Comparison of ENCODE assay signal across 12 cellular contexts in the genomic region with DNA sequence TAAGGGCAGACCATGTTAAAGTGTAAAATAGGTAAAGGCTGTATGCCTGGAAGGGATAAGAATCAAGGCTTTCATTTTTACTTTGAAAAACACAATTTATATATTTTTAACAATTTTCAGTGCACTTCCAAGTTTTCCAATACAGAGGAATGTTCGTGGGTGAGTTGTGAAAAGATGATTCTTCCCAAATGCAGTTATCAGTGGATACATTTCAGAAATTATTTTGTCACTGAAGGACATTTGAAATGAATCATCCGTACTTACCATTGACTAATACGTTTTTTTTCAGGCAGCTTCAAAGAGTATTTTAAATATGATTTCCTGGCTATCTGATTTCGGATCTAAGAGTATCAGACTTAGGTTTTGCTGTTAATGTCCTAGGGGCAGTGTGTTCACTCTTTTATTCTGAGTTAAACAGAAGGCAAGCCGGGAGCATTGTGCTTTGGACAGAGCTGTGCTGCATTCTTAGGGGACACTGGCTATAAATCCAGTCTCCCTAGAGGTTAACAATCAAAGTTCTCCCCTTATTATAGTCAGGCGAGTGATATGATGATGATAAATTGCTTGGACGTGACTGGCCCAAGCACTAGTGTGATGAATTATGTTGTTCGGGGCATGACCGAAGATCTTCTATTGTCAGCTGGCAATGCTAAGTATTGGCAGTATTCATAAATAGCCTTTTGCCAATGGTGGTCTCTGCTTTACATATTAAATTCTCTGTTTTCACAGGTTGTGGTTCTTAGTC. TPM values are rescaled to one million over a fixed set of nuclear protein-coding genes. Genes with fewer than 3 reads are reported as not detected.
A peak's percentile ranks its signal among the peaks of the same experiment; 100 is the strongest.
DNase-seq lines count a peak whose midpoint lies in the region; ATAC-seq and TF ChIP-seq lines count a peak whose summit lies in the region.
"Had no signal": no experiment of that assay in that cellular context is flagged by ENCODE, and none has a peak within 500 bp of the region (broad histone marks: within the 10 kb centered on the region; RNA-seq: fewer than 3 reads in every experiment).

No MANE protein-coding gene starts in this region.

- H3K36me3 Mint-ChIP-seq in activated naive CD4-positive, alpha-beta T cell treated with anti-CD3 and anti-CD28 coated beads for 36 hours (ENCODE audit: low read depth) = peaks cover 56% of the 10 kb centered on the region
- H3K36me3 Mint-ChIP-seq in activated naive CD4-positive, alpha-beta T cell treated with anti-CD3 and anti-CD28 coated beads, Interleukin-2, amount 10 ng/mL, durations not matched to agents 7 days and 5 days = peaks cover 38% of the 10 kb centered on the region
- H3K36me3 Mint-ChIP-seq in activated T-helper 17 cell treated with anti-CD3 and anti-CD28 coated beads, Interleukin-2, amount 50 U/mL, for 72 hours (ENCODE audit: low read depth) = peaks cover 97% of the 10 kb centered on the region

- no peaks in the 10 kb centered on the region for H3K9me3 Mint-ChIP-seq in activated naive CD4-positive, alpha-beta T cell treated with anti-CD3 and anti-CD28 coated beads for 36 hours
- H3K9me3 Mint-ChIP-seq in activated naive CD4-positive, alpha-beta T cell treated with anti-CD3 and anti-CD28 coated beads, Interleukin-2, amount 10 ng/mL, durations not matched to agents 7 days and 5 days = no peaks in the 10 kb centered on the region
- no peaks in the 10 kb centered on the region for H3K9me3 Mint-ChIP-seq in activated T-helper 17 cell treated with anti-CD3 and anti-CD28 coated beads, Interleukin-2, amount 50 U/mL, for 72 hours
- H3K9me3 Mint-ChIP-seq: activated naive CD8-positive, alpha-beta T cell treated with anti-CD3 and anti-CD28 coated beads, Interleukin-2, amount 10 ng/mL, durations not matched to agents 7 days and 5 days; CD8-positive, alpha-beta T cell; naive thymus-derived CD4-positive, alpha-beta T cell had no signal

- H3K9me3 ChIP-seq in hepatocyte (ENCODE audit: low read depth) (no peaks in the 10 kb centered on the region), upper lobe of right lung (no peaks in the 10 kb centered on the region)

- no peaks in the 10 kb centered on the region for H3K36me3 ChIP-seq in hepatocyte (replicated peaks; ENCODE audit: insufficient read depth, low read depth)
- H3K36me3 ChIP-seq in upper lobe of right lung = no peaks in the 10 kb centered on the region

- no peak overlapping the region for H2AFZ ChIP-seq in hepatocyte

- H3K79me2 ChIP-seq in hepatocyte = peaks cover 22% of the 10 kb centered on the region

- CTCF ChIA-PET in activated naive CD4-positive, alpha-beta T cell treated with anti-CD3 and anti-CD28 coated beads for 36 hours (lab: Charles Lee) = interaction anchor here (0.8 kb wide), 1 partner anchor 14 kb away, joined by 3 read pairs; no protein-coding TSS in a partner anchor
- CTCF ChIA-PET in activated naive CD4-positive, alpha-beta T cell treated with anti-CD3 and anti-CD28 coated beads, Interleukin-2, amount 10 ng/mL, durations not matched to agents 7 days and 5 days (lab: Charles Lee) = no interaction called here
- CTCF ChIA-PET in RWPE1 (lab: Yijun Ruan, JAX) = no interaction called here

- intact Hi-C loops in activated naive CD4-positive, alpha-beta T cell treated with anti-CD3 and anti-CD28 coated beads for 36 hours (cut with micrococcal nuclease) = no loop called here
- intact Hi-C loops in upper lobe of right lung (cut with DNase I) = no loop called here

- peaks cover 42% of the 10 kb centered on the region for H3K4me1 Mint-ChIP-seq in activated naive CD4-positive, alpha-beta T cell treated with anti-CD3 and anti-CD28 coated beads for 36 hours (ENCODE audit: low read depth)
- peaks cover 42% of the 10 kb centered on the region for H3K4me1 Mint-ChIP-seq in activated naive CD4-positive, alpha-beta T cell treated with anti-CD3 and anti-CD28 coated beads, Interleukin-2, amount 10 ng/mL, durations not matched to agents 7 days and 5 days
- H3K4me1 Mint-ChIP-seq in activated T-helper 17 cell treated with anti-CD3 and anti-CD28 coated beads, Interleukin-2, amount 50 U/mL, for 72 hours = peaks cover 27% of the 10 kb centered on the region

- DNase-seq in activated naive CD4-positive, alpha-beta T cell treated with anti-CD3 and anti-CD28 coated beads for 36 hours = no peak
- no peak for DNase-seq in activated naive CD4-positive, alpha-beta T cell treated with anti-CD3 and anti-CD28 coated beads, Interleukin-2, amount 10 ng/mL, durations not matched to agents 7 days and 5 days
- DNase-seq in hepatocyte (ENCODE audit: low spot score) = no peak
- DNase-seq in upper lobe of right lung = no peak
- DNase-seq in RWPE1 (ENCODE audit: low spot score) = no peak
- no peak for DNase-seq in Kasumi-1 (lab: John Stamatoyannopoulos, UW)
- DNase-seq: activated naive CD8-positive, alpha-beta T cell treated with anti-CD3 and anti-CD28 coated beads, Interleukin-2, amount 10 ng/mL, durations not matched to agents 7 days and 5 days; naive thymus-derived CD4-positive, alpha-beta T cell; NCI-H345 had no signal

- POLR2A ChIA-PET in RWPE1 (lab: Yijun Ruan, JAX; ENCODE audit: low non-redundant PET) = no interaction called here

- H3K9me2 ChIP-seq in hepatocyte (replicated peaks; ENCODE audit: insufficient read depth) = no peaks in the 10 kb centered on the region

- peaks cover 21% of the 10 kb centered on the region for H3K4me1 ChIP-seq in hepatocyte (ENCODE audit: insufficient read depth)
- H3K4me1 ChIP-seq in upper lobe of right lung = peaks cover 26% of the 10 kb centered on the region

- H3K27ac ChIP-seq in hepatocyte (peak overlapping the region; percentile 93), upper lobe of right lung (peak overlapping the region; percentile 63), RWPE1 (no peak overlapping the region)

- H3K27ac Mint-ChIP-seq in activated naive CD4-positive, alpha-beta T cell treated with anti-CD3 and anti-CD28 coated beads for 36 hours = peak overlapping the region; percentile 76
- H3K27ac Mint-ChIP-seq in activated naive CD4-positive, alpha-beta T cell treated with anti-CD3 and anti-CD28 coated beads, Interleukin-2, amount 10 ng/mL, durations not matched to agents 7 days and 5 days = no peak overlapping the region
- peak overlapping the region; percentile 91 for H3K27ac Mint-ChIP-seq in activated T-helper 17 cell treated with anti-CD3 and anti-CD28 coated beads, Interleukin-2, amount 50 U/mL, for 72 hours
- H3K27ac Mint-ChIP-seq: activated naive CD8-positive, alpha-beta T cell treated with anti-CD3 and anti-CD28 coated beads, Interleukin-2, amount 10 ng/mL, durations not matched to agents 7 days and 5 days had no signal

- no peaks in the 10 kb centered on the region for H3K27me3 Mint-ChIP-seq in activated naive CD4-positive, alpha-beta T cell treated with anti-CD3 and anti-CD28 coated beads for 36 hours (ENCODE audit: low read depth)
- no peaks in the 10 kb centered on the region for H3K27me3 Mint-ChIP-seq in activated naive CD4-positive, alpha-beta T cell treated with anti-CD3 and anti-CD28 coated beads, Interleukin-2, amount 10 ng/mL, durations not matched to agents 7 days and 5 days
- no peaks in the 10 kb centered on the region for H3K27me3 Mint-ChIP-seq in activated T-helper 17 cell treated with anti-CD3 and anti-CD28 coated beads, Interleukin-2, amount 50 U/mL, for 72 hours
- H3K27me3 Mint-ChIP-seq: activated naive CD8-positive, alpha-beta T cell treated with anti-CD3 and anti-CD28 coated beads, Interleukin-2, amount 10 ng/mL, durations not matched to agents 7 days and 5 days; naive thymus-derived CD4-positive, alpha-beta T cell had no signal

- H3K4me3 ChIP-seq in hepatocyte (no peak overlapping the region), upper lobe of right lung (peak overlapping the region; percentile 2)

- H3K4me3 Mint-ChIP-seq in activated naive CD4-positive, alpha-beta T cell treated with anti-CD3 and anti-CD28 coated beads for 36 hours = no peak overlapping the region
- no peak overlapping the region for H3K4me3 Mint-ChIP-seq in activated naive CD4-positive, alpha-beta T cell treated with anti-CD3 and anti-CD28 coated beads, Interleukin-2, amount 10 ng/mL, durations not matched to agents 7 days and 5 days
- peak overlapping the region; percentile 89 for H3K4me3 Mint-ChIP-seq in activated T-helper 17 cell treated with anti-CD3 and anti-CD28 coated beads, Interleukin-2, amount 50 U/mL, for 72 hours
- H3K4me3 Mint-ChIP-seq: activated naive CD8-positive, alpha-beta T cell treated with anti-CD3 and anti-CD28 coated beads, Interleukin-2, amount 10 ng/mL, durations not matched to agents 7 days and 5 days; CD8-positive, alpha-beta T cell had no signal

- TF ChIP-seq CTCF in hepatocyte (IDR thresholded peaks at IDR 0.05; ENCODE audit: poor library complexity) (no peak), upper lobe of right lung (IDR thresholded peaks at IDR 0.05) (no peak), RWPE1 (conservative IDR thresholded peaks at IDR 0.05; ENCODE audit: low read depth) (no peak)

- no peak for ATAC-seq in activated T-helper 17 cell treated with anti-CD3 and anti-CD28 coated beads, Interleukin-2, amount 50 U/mL, for 72 hours (replicated peaks)
- ATAC-seq in upper lobe of right lung = no peak
- ATAC-seq in HG02678 (IDR thresholded peaks at IDR 0.05; ENCODE audit: unreplicated experiment) = no peak
- ATAC-seq: CD8-positive, alpha-beta T cell; naive thymus-derived CD4-positive, alpha-beta T cell had no signal

- 70% methylated on average over 9 of the region's 9 CpGs for WGBS in hepatocyte (ENCODE audit: low lambda C conversion rate, missing lambda C conversion rate)

- peak overlapping the region; percentile 59 for H3K4me2 ChIP-seq in hepatocyte

- H3K27me3 ChIP-seq in hepatocyte = no peaks in the 10 kb centered on the region
- H3K27me3 ChIP-seq in upper lobe of right lung = no peaks in the 10 kb centered on the region

- H4K20me1 ChIP-seq in hepatocyte (ENCODE audit: insufficient read depth, poor library complexity, severe bottlenecking) = no peaks in the 10 kb centered on the region

RNA-seq across cellular contexts. Expression of gene PTER, which starts 4.5 kb away (rescaled TPM):
- 10 to 100 TPM; 15.0 to 16.7 TPM for total RNA-seq in activated naive CD4-positive, alpha-beta T cell treated with anti-CD3 and anti-CD28 coated beads for 36 hours
- 10 to 100 TPM; 29.2 to 38.4 TPM for total RNA-seq in activated T-helper 17 cell treated with anti-CD3 and anti-CD28 coated beads, Interleukin-2, amount 50 U/mL, for 72 hours
- 14.6 and 21.6 TPM in 2 replicates for total RNA-seq in hepatocyte
- 8.6 TPM in 2 replicates for polyA plus RNA-seq in hepatocyte
- 18.1 TPM for total RNA-seq in upper lobe of right lung
